8 cellular contexts compared by ENCODE assay signal in genomic region chr14:95442633-95443021, GRCh38.
A peak's percentile ranks its signal among the peaks of the same experiment; 100 is the strongest.
DNase-seq lines count a peak whose midpoint lies in the region; ATAC-seq and TF ChIP-seq lines count a peak whose summit lies in the region.

No MANE protein-coding gene starts in this region.

- H3K27me3 ChIP-seq in liver (ENCODE audit: control insufficient read depth in 4 of 4, insufficient read depth in 4 of 4, low read length in 3 of 4): no peaks in the 10 kb centered on the region

- no peaks in the 10 kb centered on the region for H3K9me3 Mint-ChIP-seq in activated CD4-positive, alpha-beta T cell treated with anti-CD3 and anti-CD28 coated beads for 36 hours (ENCODE audit: low read depth)
- H3K9me3 Mint-ChIP-seq in chondrocyte (ENCODE audit: low read depth): no peaks in the 10 kb centered on the region

- DNase-seq in AG09319 (ENCODE audit: extremely low read depth, low read depth) (peak; percentile 59), NCI-H460 (ENCODE audit: extremely low read depth, low read depth) (peak; percentile 76), chondrocyte (ENCODE audit: low spot score) (no peak)
- peak; percentile 87 for DNase-seq in activated CD4-positive, alpha-beta T cell treated with anti-CD3 and anti-CD28 coated beads for 36 hours
- DNase-seq in stimulated activated CD4-positive, alpha-beta T cell treated with anti-CD3 and anti-CD28 coated beads, TNF-alpha, amount 100 ng/mL, for 4 hours (ENCODE audit: low read depth in 3 of 3): peak; percentile 53 to 58 (median 53)

- 24% methylated on average over 5 of the region's 5 CpGs for WGBS in liver

- H3K27ac ChIP-seq in liver (ENCODE audit: low read depth in 1 of 2, low read length in 2 of 2): no peak overlapping the region

- peaks cover 0 to 6% (median 4%) of the 10 kb centered on the region in 4 donors for H3K36me3 ChIP-seq in liver (ENCODE audit: control insufficient read depth in 4 of 4, insufficient read depth in 3 of 4, low read depth in 1 of 4, low read length in 3 of 4)

- CTCF ChIA-PET in activated CD4-positive, alpha-beta T cell treated with anti-CD3 and anti-CD28 coated beads for 36 hours (lab: Charles Lee): interaction anchor here (0.6 to 5.9 kb wide), 25 partner anchors 10 to 324 kb away, joined by 3 to 88 read pairs (median 4); partner anchors contain the start of genes GLRX5 and SYNE3

- H3K4me1 Mint-ChIP-seq in activated CD4-positive, alpha-beta T cell treated with anti-CD3 and anti-CD28 coated beads for 36 hours: peaks cover 4% of the 10 kb centered on the region
- H3K4me1 Mint-ChIP-seq in chondrocyte (ENCODE audit: low read depth): peaks cover 29% of the 10 kb centered on the region

- H3K4me3 ChIP-seq in liver (ENCODE audit: low read depth in 1 of 3, low read length in 3 of 3): no peak overlapping the region

- POLR2A ChIA-PET in activated CD4-positive, alpha-beta T cell treated with anti-CD3 and anti-CD28 coated beads for 36 hours (lab: Charles Lee): interaction anchor here (1.2 kb wide), 1 partner anchor 84 kb away, joined by 7 read pairs; no protein-coding TSS in a partner anchor

- peak; percentile 97 to 99 for TF ChIP-seq RAD21 in liver (IDR thresholded peaks at IDR 0.05)

- H3K4me1 ChIP-seq in liver (ENCODE audit: control insufficient read depth in 4 of 4, insufficient read depth in 4 of 4, low read length in 3 of 4): peaks cover 14 to 46% (median 28%) of the 10 kb centered on the region in 4 donors

- intact Hi-C loops in activated CD4-positive, alpha-beta T cell treated with anti-CD3 and anti-CD28 coated beads for 36 hours (cut with DNase I, micrococcal nuclease): loop anchor here (1.0 to 2.0 kb wide), 3 partner anchors 85 to 92 kb away; partner anchors contain the start of gene GLRX5 (in 1 of the 2)

- no peaks in the 10 kb centered on the region for H3K27me3 Mint-ChIP-seq in activated CD4-positive, alpha-beta T cell treated with anti-CD3 and anti-CD28 coated beads for 36 hours
- H3K27me3 Mint-ChIP-seq in chondrocyte (ENCODE audit: low read depth): no peaks in the 10 kb centered on the region

- H3K27ac Mint-ChIP-seq in activated CD4-positive, alpha-beta T cell treated with anti-CD3 and anti-CD28 coated beads for 36 hours: peak overlapping the region; percentile 82
- H3K27ac Mint-ChIP-seq in chondrocyte (ENCODE audit: unreplicated experiment): no peak overlapping the region

- no peak overlapping the region for H3K9ac ChIP-seq in liver (ENCODE audit: low read depth in 1 of 2, low read length in 2 of 2)

- H3K9me3 ChIP-seq in liver (ENCODE audit: control insufficient read depth in 4 of 4, low read length in 3 of 4): no peaks in the 10 kb centered on the region

- no peak overlapping the region for H3K4me3 Mint-ChIP-seq in activated CD4-positive, alpha-beta T cell treated with anti-CD3 and anti-CD28 coated beads for 36 hours
- no peak overlapping the region for H3K4me3 Mint-ChIP-seq in chondrocyte (ENCODE audit: unreplicated experiment)

- ATAC-seq in GM18909 (IDR thresholded peaks at IDR 0.05; ENCODE audit: poor library complexity, unreplicated experiment) (peak; percentile 73), HG03354 (IDR thresholded peaks at IDR 0.05; ENCODE audit: poor library complexity, severe bottlenecking, unreplicated experiment) (peak; percentile 85)
- ATAC-seq in activated CD4-positive, alpha-beta T cell treated with anti-CD3 and anti-CD28 coated beads for 36 hours: peak; percentile 98

- TF ChIP-seq CTCF in AG09319 (IDR thresholded peaks at IDR 0.05; ENCODE audit: low read depth, low read length): peak; percentile 96
- TF ChIP-seq CTCF in chondrocyte (IDR thresholded peaks at IDR 0.05): peak; percentile 94
- peak; percentile 85 for TF ChIP-seq CTCF in liver (IDR thresholded peaks at IDR 0.05; ENCODE audit: low read depth, low read length, missing input control)

- H3K36me3 Mint-ChIP-seq in activated CD4-positive, alpha-beta T cell treated with anti-CD3 and anti-CD28 coated beads for 36 hours (ENCODE audit: low read depth): peaks cover 5% of the 10 kb centered on the region
- peaks cover 13% of the 10 kb centered on the region for H3K36me3 Mint-ChIP-seq in chondrocyte (ENCODE audit: low read depth)

TF ChIP-seq in liver, 16 proteins besides CTCF, POLR2A, EP300 and RAD21:
- TF ChIP-seq HNF4A (conservative IDR thresholded peaks at IDR 0.05) (peak; percentile 9 to 34), JUND (IDR thresholded peaks at IDR 0.05) (no peak), NR2F2 (IDR thresholded peaks at IDR 0.05) (no peak)
